In genomic region chr3:143140550-143140949, GRCh38 we compare ENCODE assay signal across 24 cellular contexts.
"Had no signal": no experiment of that assay in that cellular context is flagged by ENCODE, and none has a peak within 500 bp of the region (broad histone marks: within the 10 kb centered on the region; RNA-seq: fewer than 3 reads in every experiment).

No MANE protein-coding gene starts in this region.

- H3K27me3 ChIP-seq: adrenal gland, Peyer's patch, SJCRH30 had no signal

- H3K36me3 ChIP-seq: adrenal gland, Peyer's patch, SJCRH30 had no signal

- H3K9me3 ChIP-seq: adrenal gland, Peyer's patch, SJCRH30 had no signal

- ATAC-seq: activated CD8-positive, alpha-beta T cell treated with anti-CD3 and anti-CD28 coated beads, Interleukin-2, amount 10 ng/mL, durations not matched to agents 7 days and 5 days; WTC11 had no signal

- DNase-seq: activated CD4-positive, alpha-beta T cell treated with anti-CD3 and anti-CD28 coated beads for 48 hours; activated CD4-positive, alpha-beta T cell treated with anti-CD3 and anti-CD28 coated beads, Interleukin-2, amount 50 U/mL, for 4 hours; activated CD4-positive, CD25-positive, alpha-beta regulatory T cell treated with anti-CD3 and anti-CD28 coated beads, Interleukin-2, amount 50 U/mL, for 72 hours; activated CD8-positive, alpha-beta memory T cell treated with anti-CD3 and anti-CD28 coated beads, Interleukin-2, amount 50 U/mL, for 48 hours; activated CD8-positive, alpha-beta T cell treated with anti-CD3 and anti-CD28 coated beads, Interleukin-2, amount 10 ng/mL, durations not matched to agents 7 days and 5 days; activated naive CD4-positive, alpha-beta T cell treated with anti-CD3 and anti-CD28 coated beads, Interleukin-2, amount 50 U/mL, for 16 hours; activated naive CD8-positive, alpha-beta T cell treated with anti-CD3 and anti-CD28 coated beads, Interleukin-2, amount 10 ng/mL, durations not matched to agents 7 days and 5 days; activated T-cell treated with anti-CD3 and anti-CD28 coated beads, Interleukin-2, amount 50 U/mL, for 1 hour; anterior cingulate cortex; caudate nucleus; Karpas-422; MM.1S; NCI-H1105; NCI-H1436; NCI-H1694 treated with DMSO at 0.1 percent for 48 hours; NCI-H2029 treated with DMSO at 0.1 percent for 48 hours; NCI-H345; NCI-H510A treated with DMSO at 0.1 percent for 48 hours; NCI-H69; Peyer's patch had no signal

- H3K27ac ChIP-seq: adrenal gland, Peyer's patch, RWPE1, SJCRH30 had no signal

- H3K4me3 ChIP-seq: adrenal gland, Peyer's patch had no signal

- H3K4me1 ChIP-seq: adrenal gland, Peyer's patch had no signal
